ENCODE assay signal across 19 cellular contexts in the genomic region with DNA sequence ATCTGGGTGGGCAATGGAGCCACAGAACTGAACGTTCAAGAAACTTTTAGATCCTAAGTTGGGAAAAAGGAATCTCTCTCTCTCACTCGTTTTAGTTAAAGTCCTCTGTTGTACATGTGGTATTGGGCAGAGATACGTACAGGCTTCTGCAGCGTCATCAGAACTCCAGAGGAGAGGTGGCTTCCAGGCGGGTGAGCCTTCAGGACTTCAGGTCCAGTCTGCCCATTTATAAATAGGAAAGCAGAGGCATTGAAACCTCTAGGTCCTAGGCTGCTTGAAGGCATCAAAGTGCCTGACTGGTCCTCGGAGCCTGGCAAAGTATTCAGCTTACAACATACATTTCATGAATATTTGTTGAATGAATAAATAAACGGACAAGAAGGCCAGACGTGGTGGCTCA. TPM values are rescaled to one million over a fixed set of nuclear protein-coding genes. Genes with fewer than 3 reads are reported as not detected.
"Had no signal": no experiment of that assay in that cellular context is flagged by ENCODE, and none has a peak within 500 bp of the region (broad histone marks: within the 10 kb centered on the region; RNA-seq: fewer than 3 reads in every experiment).

No MANE protein-coding gene starts in this region.

- H3K9ac ChIP-seq: parathyroid adenoma had no signal

- H3K9me3 Mint-ChIP-seq: activated naive CD8-positive, alpha-beta T cell treated with anti-CD3 and anti-CD28 coated beads for 36 hours; activated T-helper 1 cell treated with anti-CD3 and anti-CD28 coated beads, Interleukin-12 subunit alpha, Interleukin-12 subunit beta, Interleukin-2, Interleukin-4 antibody, amounts not matched to agents 30 ng/mL and 10 ng/mL and 1 ng/mL, durations not matched to agents 14 hours and 24 hours and 36 hours; naive thymus-derived CD4-positive, alpha-beta T cell; WTC11 had no signal

- H2AFZ ChIP-seq: hepatocyte, parathyroid adenoma had no signal

- H3K27me3 ChIP-seq: body of pancreas, hepatocyte had no signal

- H3K36me3 ChIP-seq: tibial nerve had no signal

- H3K4me3 ChIP-seq: body of pancreas, hepatocyte, tibial nerve had no signal

- H3K4me2 ChIP-seq: hepatocyte had no signal

- H3K27ac ChIP-seq: body of pancreas, hepatocyte, parathyroid adenoma, tibial nerve had no signal

- H3K4me1 Mint-ChIP-seq: WTC11 had no signal

- H3K4me1 ChIP-seq: body of pancreas, parathyroid adenoma, tibial nerve had no signal

- H3K4me3 Mint-ChIP-seq: activated CD8-positive, alpha-beta T cell treated with anti-CD3 and anti-CD28 coated beads, Interleukin-2, amount 10 ng/mL, durations not matched to agents 7 days and 5 days; activated naive CD8-positive, alpha-beta T cell treated with anti-CD3 and anti-CD28 coated beads for 36 hours; activated T-helper 1 cell treated with anti-CD3 and anti-CD28 coated beads, Interleukin-12 subunit alpha, Interleukin-12 subunit beta, Interleukin-2, Interleukin-4 antibody, amounts not matched to agents 30 ng/mL and 10 ng/mL and 1 ng/mL, durations not matched to agents 14 hours and 24 hours and 36 hours; naive thymus-derived CD4-positive, alpha-beta T cell; WTC11 had no signal

- DNase-seq: activated CD4-positive, alpha-beta T cell treated with anti-CD3 and anti-CD28 coated beads for 48 hours; activated CD8-positive, alpha-beta T cell treated with anti-CD3 and anti-CD28 coated beads, Interleukin-2, amount 10 ng/mL, durations not matched to agents 7 days and 5 days; activated naive CD8-positive, alpha-beta T cell treated with anti-CD3 and anti-CD28 coated beads for 36 hours; amygdala; body of pancreas; caudate nucleus; stimulated activated CD4-positive, alpha-beta T cell treated with anti-CD3 and anti-CD28 coated beads, Interleukin-12 subunit alpha, Interleukin-12 subunit beta, amount 100 ng/mL, for 4 hours; stimulated activated CD4-positive, alpha-beta T cell treated with anti-CD3 and anti-CD28 coated beads, Interleukin-2, amount 100 ng/mL, for 24 hours; stimulated activated naive CD4-positive, alpha-beta T cell had no signal

- ATAC-seq: activated CD8-positive, alpha-beta T cell treated with anti-CD3 and anti-CD28 coated beads, Interleukin-2, amount 10 ng/mL, durations not matched to agents 7 days and 5 days; body of pancreas; naive thymus-derived CD4-positive, alpha-beta T cell; WTC11 had no signal

- H3K9me3 ChIP-seq: body of pancreas, tibial nerve had no signal

- H3K79me2 ChIP-seq: hepatocyte, parathyroid adenoma had no signal

- H3K27ac Mint-ChIP-seq: activated CD8-positive, alpha-beta T cell treated with anti-CD3 and anti-CD28 coated beads, Interleukin-2, amount 10 ng/mL, durations not matched to agents 7 days and 5 days; activated naive CD8-positive, alpha-beta T cell treated with anti-CD3 and anti-CD28 coated beads for 36 hours; activated T-helper 1 cell treated with anti-CD3 and anti-CD28 coated beads, Interleukin-12 subunit alpha, Interleukin-12 subunit beta, Interleukin-2, Interleukin-4 antibody, amounts not matched to agents 30 ng/mL and 10 ng/mL and 1 ng/mL, durations not matched to agents 14 hours and 24 hours and 36 hours; naive thymus-derived CD4-positive, alpha-beta T cell; WTC11 had no signal

- H3K27me3 Mint-ChIP-seq: activated naive CD8-positive, alpha-beta T cell treated with anti-CD3 and anti-CD28 coated beads for 36 hours had no signal

RNA-seq across cellular contexts. Expression of a gene that starts 8.1 kb away (rescaled TPM):
- total RNA-seq: activated CD8-positive, alpha-beta T cell treated with anti-CD3 and anti-CD28 coated beads, Interleukin-2, amount 10 ng/mL, durations not matched to agents 7 days and 5 days; activated T-helper 1 cell treated with anti-CD3 and anti-CD28 coated beads, Interleukin-12 subunit alpha, Interleukin-12 subunit beta, Interleukin-2, Interleukin-4 antibody, amounts not matched to agents 30 ng/mL and 10 ng/mL and 1 ng/mL, durations not matched to agents 14 hours and 24 hours and 36 hours; body of pancreas; glomerular endothelial cell; hepatocyte; lung microvascular endothelial cell; subcutaneous adipose tissue; T-helper 2 cell treated with Interferon-gamma antibody and Interleukin-4, amounts not matched to agents 100 ng/mL and 5 ng/mL, for 36 hours; tibial nerve; WTC11 had no signal
- polyA plus RNA-seq: hepatocyte had no signal
